28 cellular contexts compared by ENCODE assay signal in genomic region chr10:79029478-79030390, GRCh38. TPM values are rescaled to one million over a fixed set of nuclear protein-coding genes. Genes with fewer than 3 reads are reported as not detected.
DNase-seq lines count a peak whose midpoint lies in the region; ATAC-seq and TF ChIP-seq lines count a peak whose summit lies in the region.
"Had no signal": no experiment of that assay in that cellular context is flagged by ENCODE, and none has a peak within 500 bp of the region (broad histone marks: within the 10 kb centered on the region; RNA-seq: fewer than 3 reads in every experiment).

No MANE protein-coding gene starts in this region.

- H3K27me3 Mint-ChIP-seq in endodermal cell (ENCODE audit: insufficient read depth): peaks cover 12% of the 10 kb centered on the region
- peaks cover 5% of the 10 kb centered on the region for H3K27me3 Mint-ChIP-seq in activated T-cell treated with anti-CD3 and anti-CD28 coated beads, Interleukin-2, amount 50 U/mL, for 4 hours (ENCODE audit: low read depth)
- peaks cover 2% of the 10 kb centered on the region for H3K27me3 Mint-ChIP-seq in activated CD4-positive, alpha-beta memory T cell treated with anti-CD3 and anti-CD28 coated beads, Interleukin-2, amount 10 ng/mL, durations not matched to agents 7 days and 5 days
- H3K27me3 Mint-ChIP-seq: CD4-positive, alpha-beta T cell had no signal

- H3K4me2 ChIP-seq in neuronal stem cell (ENCODE audit: insufficient read depth, low read length, poor library complexity, severe bottlenecking): no peak overlapping the region
- H3K4me2 ChIP-seq: hepatocyte, KMS-11 had no signal

- H3K27me3 ChIP-seq in endodermal cell (ENCODE audit: control insufficient read depth, insufficient read depth, low read length, poor library complexity, severe bottlenecking) (no peaks in the 10 kb centered on the region), neuronal stem cell (ENCODE audit: control insufficient read depth in 3 of 3, insufficient read depth in 3 of 3, low read depth in 1 of 3, low read length in 3 of 3) (peaks cover 0 to 23% (median 1%) of the 10 kb centered on the region in 3 experiments), aorta (ENCODE audit: control insufficient read depth in 1 of 2, insufficient read depth in 2 of 2, low read length in 1 of 2) (no peaks in the 10 kb centered on the region)
- H3K27me3 ChIP-seq: adrenal gland, hepatocyte, MG63 had no signal

- no peak for TF ChIP-seq CTCF in endodermal cell (conservative IDR thresholded peaks at IDR 0.05)

- H3K4me3 ChIP-seq in endodermal cell (ENCODE audit: low read length) (no peak overlapping the region), neuronal stem cell (ENCODE audit: low read length in 2 of 2) (no peak overlapping the region), aorta (ENCODE audit: low read length in 2 of 2) (no peak overlapping the region)
- H3K4me3 ChIP-seq: adrenal gland, hepatocyte, MG63, prostate gland had no signal

- peaks cover 37% of the 10 kb centered on the region for H3K4me1 Mint-ChIP-seq in endodermal cell
- H3K4me1 Mint-ChIP-seq in activated T-cell treated with anti-CD3 and anti-CD28 coated beads, Interleukin-2, amount 50 U/mL, for 4 hours (ENCODE audit: low read depth): peaks cover 32% of the 10 kb centered on the region
- H3K4me1 Mint-ChIP-seq in activated CD4-positive, alpha-beta memory T cell treated with anti-CD3 and anti-CD28 coated beads, Interleukin-2, amount 10 ng/mL, durations not matched to agents 7 days and 5 days: peaks cover 10% of the 10 kb centered on the region

- 91 to 92% methylated on average over 11 to 12 of the region's 12 CpGs for WGBS in endodermal cell (ENCODE audit: insufficient coverage in 1 of 2, insufficient read length in 1 of 2), 2 experiments
- WGBS in neuronal stem cell (ENCODE audit: extremely low coverage in 2 of 2, insufficient read length in 2 of 2, insufficient replicate concordance in 1 of 2), 2 donors: no CpG with 5 or more reads among the region's 12 CpGs
- 92% methylated on average over 12 of the region's 12 CpGs for WGBS in aorta, 2 donors

- H2BK12ac ChIP-seq in neuronal stem cell (ENCODE audit: low read length): no peak overlapping the region

- no peaks in the 10 kb centered on the region for H3K36me3 Mint-ChIP-seq in endodermal cell (ENCODE audit: low read depth)
- no peaks in the 10 kb centered on the region for H3K36me3 Mint-ChIP-seq in activated T-cell treated with anti-CD3 and anti-CD28 coated beads, Interleukin-2, amount 50 U/mL, for 4 hours (ENCODE audit: insufficient read depth)
- no peaks in the 10 kb centered on the region for H3K36me3 Mint-ChIP-seq in activated CD4-positive, alpha-beta memory T cell treated with anti-CD3 and anti-CD28 coated beads, Interleukin-2, amount 10 ng/mL, durations not matched to agents 7 days and 5 days (ENCODE audit: low read depth)
- H3K36me3 Mint-ChIP-seq: brain; stimulated activated memory B cell treated with anti-CD40 and anti-IgM and Interleukin-4, amounts not matched to agents 10 μg/mL and 1 μg/mL and 100 μg/mL, for 72 hours; type B pancreatic cell had no signal

- H3K9me3 ChIP-seq in endodermal cell (ENCODE audit: control insufficient read depth, low read length): no peaks in the 10 kb centered on the region
- H3K9me3 ChIP-seq in neuronal stem cell (replicated peaks in 1 of 2; ENCODE audit: control insufficient read depth in 2 of 2, insufficient read depth in 1 of 2, low read depth in 1 of 2, low read length in 2 of 2): no peaks in the 10 kb centered on the region
- no peaks in the 10 kb centered on the region for H3K9me3 ChIP-seq in aorta (ENCODE audit: control insufficient read depth, low read length)
- H3K9me3 ChIP-seq: adrenal gland, MG63, neutrophil, prostate gland had no signal

- H3K4me3 Mint-ChIP-seq in endodermal cell: no peak overlapping the region
- H3K4me3 Mint-ChIP-seq in activated T-cell treated with anti-CD3 and anti-CD28 coated beads, Interleukin-2, amount 50 U/mL, for 4 hours: no peak overlapping the region
- H3K4me3 Mint-ChIP-seq in activated CD4-positive, alpha-beta memory T cell treated with anti-CD3 and anti-CD28 coated beads, Interleukin-2, amount 10 ng/mL, durations not matched to agents 7 days and 5 days: no peak overlapping the region
- H3K4me3 Mint-ChIP-seq: brain; CD4-positive, alpha-beta T cell; stimulated activated memory B cell treated with anti-CD40 and anti-IgM and Interleukin-4, amounts not matched to agents 10 μg/mL and 1 μg/mL and 100 μg/mL, for 72 hours; type B pancreatic cell had no signal

- POLR2A ChIA-PET in activated CD4-positive, alpha-beta memory T cell treated with anti-CD3 and anti-CD28 coated beads, Interleukin-2, amount 10 ng/mL, durations not matched to agents 7 days and 5 days (lab: Charles Lee): interaction anchor here (0.7 kb wide), 1 partner anchor 14 kb away, joined by 3 read pairs; no protein-coding TSS in a partner anchor

- no peak overlapping the region for H3K14ac ChIP-seq in neuronal stem cell (ENCODE audit: low read length)

- H3K36me3 ChIP-seq in endodermal cell (ENCODE audit: control insufficient read depth, insufficient read depth, low read length): no peaks in the 10 kb centered on the region
- H3K36me3 ChIP-seq in neuronal stem cell (replicated peaks in 1 of 2; ENCODE audit: control insufficient read depth in 2 of 2, insufficient read depth in 2 of 2, low read length in 2 of 2): no peaks in the 10 kb centered on the region
- H3K36me3 ChIP-seq in aorta (ENCODE audit: control insufficient read depth in 1 of 2, insufficient read depth in 2 of 2, low read length in 1 of 2): no peaks in the 10 kb centered on the region
- H3K36me3 ChIP-seq: adrenal gland, MG63, neutrophil, prostate gland had no signal

- no peak overlapping the region for H4K8ac ChIP-seq in neuronal stem cell (ENCODE audit: low read depth, low read length)

- no peak overlapping the region for H3K27ac Mint-ChIP-seq in endodermal cell
- H3K27ac Mint-ChIP-seq in activated CD4-positive, alpha-beta memory T cell treated with anti-CD3 and anti-CD28 coated beads, Interleukin-2, amount 10 ng/mL, durations not matched to agents 7 days and 5 days: no peak overlapping the region
- H3K27ac Mint-ChIP-seq: CD4-positive, alpha-beta T cell; stimulated activated memory B cell treated with anti-CD40 and anti-IgM and Interleukin-4, amounts not matched to agents 10 μg/mL and 1 μg/mL and 100 μg/mL, for 72 hours; type B pancreatic cell had no signal

- no peak overlapping the region for H3K18ac ChIP-seq in neuronal stem cell (ENCODE audit: low read length)

- H3K27ac ChIP-seq in endodermal cell (ENCODE audit: low read depth, low read length) (no peak overlapping the region), neuronal stem cell (replicated peaks; ENCODE audit: low read length) (no peak overlapping the region), aorta (ENCODE audit: low read depth in 1 of 2, low read length in 2 of 2) (no peak overlapping the region)
- H3K27ac ChIP-seq: adrenal gland, epithelial cell of prostate, hepatocyte, KMS-11, neutrophil, prostate gland had no signal

- no peak for ATAC-seq in aorta (ENCODE audit: low FRiP score)
- no peak for ATAC-seq in activated T-cell treated with anti-CD3 and anti-CD28 coated beads, Interleukin-2, amount 50 U/mL, for 4 hours
- ATAC-seq: Panc1; stimulated activated memory B cell treated with anti-CD40 and anti-IgM and Interleukin-4, amounts not matched to agents 10 μg/mL and 1 μg/mL and 100 μg/mL, for 72 hours had no signal

- H2BK5ac ChIP-seq in neuronal stem cell (ENCODE audit: low read length): no peak overlapping the region

- H3K9ac ChIP-seq in endodermal cell (ENCODE audit: extremely low read depth, low read length, poor library complexity, severe bottlenecking) (no peak overlapping the region), neuronal stem cell (ENCODE audit: low read depth, low read length, poor library complexity) (no peak overlapping the region)
- H3K9ac ChIP-seq: KMS-11 had no signal

- peaks cover 16% of the 10 kb centered on the region for H3K4me1 ChIP-seq in endodermal cell (ENCODE audit: control insufficient read depth, insufficient read depth, low read length)
- peaks cover 6 to 14% of the 10 kb centered on the region in 2 donors for H3K4me1 ChIP-seq in neuronal stem cell (ENCODE audit: control insufficient read depth in 2 of 2, insufficient read depth in 1 of 2, low read depth in 1 of 2, low read length in 2 of 2)
- no peaks in the 10 kb centered on the region for H3K4me1 ChIP-seq in aorta (ENCODE audit: control insufficient read depth in 1 of 2, insufficient read depth in 2 of 2, low read length in 2 of 2)
- H3K4me1 ChIP-seq: adrenal gland, prostate gland had no signal

- peak; percentile 45 for DNase-seq in activated effector memory CD4-positive, alpha-beta T cell treated with anti-CD3 and anti-CD28 coated beads, Interleukin-2, amount 50 U/mL, for 16 hours
- DNase-seq in activated effector memory CD4-positive, alpha-beta T cell treated with Interleukin-2 at 50 U/mL for 16 hours: no peak
- DNase-seq in endodermal cell: peak; percentile 19
- DNase-seq in neuronal stem cell (ENCODE audit: low spot score): no peak
- DNase-seq in aorta: peak; percentile 6 to 27
- DNase-seq in NAMALWA (ENCODE audit: low spot score): no peak
- DNase-seq in activated T-cell treated with anti-CD3 and anti-CD28 coated beads, Interleukin-2, amount 50 U/mL, for 4 hours: no peak
- no peak for DNase-seq in activated CD4-positive, alpha-beta memory T cell treated with anti-CD3 and anti-CD28 coated beads, Interleukin-2, amount 10 ng/mL, durations not matched to agents 7 days and 5 days
- DNase-seq: activated CD4-positive, alpha-beta T cell treated with anti-CD3 and anti-CD28 coated beads for 4 hours; activated T-cell treated with anti-CD3 and anti-CD28 coated beads, Interleukin-2, amount 50 U/mL, for 1 hour; HCEC 1CT; MG63; NCI-H1417 treated with DMSO at 0.1 percent for 48 hours; NCI-H2029 treated with DMSO at 0.1 percent for 48 hours; NCI-H524; SIG-M5; stimulated activated CD4-positive, alpha-beta T cell treated with anti-CD3 and anti-CD28 coated beads, Interleukin-15, amount 100 ng/mL, for 24 hours had no signal

- H3K79me1 ChIP-seq in neuronal stem cell (ENCODE audit: low read depth, low read length): no peaks in the 10 kb centered on the region

- no peak overlapping the region for H2AK5ac ChIP-seq in neuronal stem cell (ENCODE audit: low read depth, low read length)

- H2BK120ac ChIP-seq in neuronal stem cell (ENCODE audit: low read depth, low read length): no peak overlapping the region

- H3K23ac ChIP-seq in neuronal stem cell (ENCODE audit: low read depth, low read length, poor library complexity): no peak overlapping the region

- no peaks in the 10 kb centered on the region for H3K9me3 Mint-ChIP-seq in endodermal cell
- H3K9me3 Mint-ChIP-seq in activated T-cell treated with anti-CD3 and anti-CD28 coated beads, Interleukin-2, amount 50 U/mL, for 4 hours: no peaks in the 10 kb centered on the region
- H3K9me3 Mint-ChIP-seq in activated CD4-positive, alpha-beta memory T cell treated with anti-CD3 and anti-CD28 coated beads, Interleukin-2, amount 10 ng/mL, durations not matched to agents 7 days and 5 days: no peaks in the 10 kb centered on the region
- H3K9me3 Mint-ChIP-seq: CD4-positive, alpha-beta T cell; stimulated activated memory B cell treated with anti-CD40 and anti-IgM and Interleukin-4, amounts not matched to agents 10 μg/mL and 1 μg/mL and 100 μg/mL, for 72 hours; type B pancreatic cell had no signal

- H4K91ac ChIP-seq in neuronal stem cell (ENCODE audit: low read depth, low read length, poor library complexity): no peak overlapping the region

- CTCF ChIA-PET in activated CD4-positive, alpha-beta memory T cell treated with anti-CD3 and anti-CD28 coated beads, Interleukin-2, amount 10 ng/mL, durations not matched to agents 7 days and 5 days (lab: Charles Lee): no interaction called here

- no peak overlapping the region for H2AFZ ChIP-seq in neuronal stem cell (ENCODE audit: low read length)
- H2AFZ ChIP-seq: hepatocyte had no signal

- no peak overlapping the region for H3K4ac ChIP-seq in neuronal stem cell (ENCODE audit: low read length)

- intact Hi-C loops in aorta (cut with DNase I): no loop called here

- peak overlapping the region; percentile 30 for H2BK15ac ChIP-seq in neuronal stem cell (ENCODE audit: low read length)

RNA-seq across cellular contexts. Expression of gene ZMIZ1, which starts 39.0 kb away (rescaled TPM):
- total RNA-seq in endodermal cell (10 to 100 TPM; 65.3 to 67.5 TPM), aorta (10 to 100 TPM; 48.5 to 84.1 TPM)
- 77.5 TPM for polyA plus RNA-seq in endodermal cell (2013, experiment 1 of 2)
- polyA plus RNA-seq in endodermal cell (2013, experiment 2 of 2): 68.6 TPM
- polyA plus RNA-seq in neuronal stem cell (2013, experiment 1 of 2): 21.6 TPM
- polyA plus RNA-seq in neuronal stem cell (2013, experiment 2 of 2): 24.3 TPM
- 1 to 10 TPM; 7.8 to 8.0 TPM for polyA plus RNA-seq in aorta
- 10 to 100 TPM; 17.7 to 21.0 (median 18.0) TPM for total RNA-seq in activated T-cell treated with anti-CD3 and anti-CD28 coated beads, Interleukin-2, amount 50 U/mL, for 4 hours
- total RNA-seq in activated CD4-positive, alpha-beta memory T cell treated with anti-CD3 and anti-CD28 coated beads, Interleukin-2, amount 10 ng/mL, durations not matched to agents 7 days and 5 days: 10 to 100 TPM; 46.9 to 47.0 TPM

Comparison
In these comparisons a context has a peak if more than half of its experiments do, and no peak if none do; other contexts are left out.
1. DNase-seq: peak in activated effector memory CD4-positive, alpha-beta T cell treated with anti-CD3 and anti-CD28 coated beads, Interleukin-2, amount 50 U/mL, for 16 hours (single experiment), endodermal cell (single experiment) and aorta (2 of 2); none in activated effector memory CD4-positive, alpha-beta T cell treated with Interleukin-2 at 50 U/mL for 16 hours (single experiment), neuronal stem cell (single experiment), NAMALWA (single experiment), activated T-cell treated with anti-CD3 and anti-CD28 coated beads, Interleukin-2, amount 50 U/mL, for 4 hours (single experiment) and activated CD4-positive, alpha-beta memory T cell treated with anti-CD3 and anti-CD28 coated beads, Interleukin-2, amount 10 ng/mL, durations not matched to agents 7 days and 5 days (single experiment).